In the genomic region with DNA sequence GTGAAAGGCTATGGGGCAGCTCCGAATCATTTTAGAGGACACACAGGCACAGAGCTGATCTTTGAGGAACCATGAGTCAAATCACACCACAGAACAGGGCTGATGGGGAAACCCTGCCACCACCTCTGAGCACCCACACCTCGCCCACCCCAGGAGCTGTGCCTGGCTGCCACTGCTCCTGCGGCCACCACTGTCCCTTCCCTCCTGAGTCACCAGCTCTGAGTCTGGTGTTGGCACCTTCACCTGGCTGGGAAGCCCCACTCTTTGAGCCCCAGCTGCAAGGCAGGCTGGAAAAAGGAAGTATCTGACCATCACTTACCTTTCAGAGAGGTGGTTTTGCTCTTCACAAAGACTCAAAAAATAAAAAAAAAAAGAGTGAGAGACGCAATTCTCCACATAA, we compare ENCODE assay signal across 9 cellular contexts.
DNase-seq lines count a peak whose midpoint lies in the region; ATAC-seq lines count a peak whose summit lies in the region.
"Had no signal": no experiment of that assay in that cellular context is flagged by ENCODE, and none has a peak within 500 bp of the region (broad histone marks: within the 10 kb centered on the region; RNA-seq: fewer than 3 reads in every experiment).

No MANE protein-coding gene starts in this region.

- peak overlapping the region; percentile 67 for H3K27ac Mint-ChIP-seq in dendritic cell treated with granulocyte-macrophage colony-stimulating factor and Interleukin-4, amounts not matched to agents 40 ng/mL and 50 ng/mL, for 4 days

- in situ Hi-C loops in GM23248 (cut with MboI) = no loop called here

- peaks cover 75% of the 10 kb centered on the region for H3K4me1 Mint-ChIP-seq in dendritic cell treated with granulocyte-macrophage colony-stimulating factor and Interleukin-4, amounts not matched to agents 40 ng/mL and 50 ng/mL, for 4 days (ENCODE audit: low read depth)

- H3K4me2 ChIP-seq in GM23248 (ENCODE audit: unreplicated experiment) = no peak overlapping the region

- no peaks in the 10 kb centered on the region for H3F3A ChIP-seq in GM23248 (ENCODE audit: insufficient read depth)

- H4K20me1 ChIP-seq in GM23248 (ENCODE audit: insufficient read depth) = no peaks in the 10 kb centered on the region

- no peaks in the 10 kb centered on the region for H3K9me3 Mint-ChIP-seq in dendritic cell treated with granulocyte-macrophage colony-stimulating factor and Interleukin-4, amounts not matched to agents 40 ng/mL and 50 ng/mL, for 4 days

- H3K27me3 Mint-ChIP-seq in dendritic cell treated with granulocyte-macrophage colony-stimulating factor and Interleukin-4, amounts not matched to agents 40 ng/mL and 50 ng/mL, for 4 days = no peaks in the 10 kb centered on the region

- H2AFZ ChIP-seq in GM23248 = no peak overlapping the region

- intact Hi-C loops in dendritic cell treated with granulocyte-macrophage colony-stimulating factor and Interleukin-4, amounts not matched to agents 40 ng/mL and 50 ng/mL, for 4 days (cut with micrococcal nuclease) = no loop called here

- H3K9me3 ChIP-seq in GM23248 (ENCODE audit: low read depth) = no peaks in the 10 kb centered on the region

- no peak overlapping the region for H3K4me3 Mint-ChIP-seq in dendritic cell treated with granulocyte-macrophage colony-stimulating factor and Interleukin-4, amounts not matched to agents 40 ng/mL and 50 ng/mL, for 4 days

- ATAC-seq in GM18498 (IDR thresholded peaks at IDR 0.05; ENCODE audit: unreplicated experiment) (peak; percentile 64), GM19397 (IDR thresholded peaks at IDR 0.05; ENCODE audit: unreplicated experiment) (peak; percentile 49), HG03103 (IDR thresholded peaks at IDR 0.05; ENCODE audit: low read depth, unreplicated experiment) (peak; percentile 46)

- no peaks in the 10 kb centered on the region for H3K36me3 ChIP-seq in GM23248 (ENCODE audit: low read depth)

- no peaks in the 10 kb centered on the region for H3K9me2 ChIP-seq in GM23248 (ENCODE audit: insufficient read depth)

- DNase-seq in NCI-H748 treated with DMSO at 0.1 percent for 48 hours (lab: John Stamatoyannopoulos, UW) (no peak), GF-D8 (lab: John Stamatoyannopoulos, UW) (no peak), GM23248 (no peak), SW 1271 (lab: John Stamatoyannopoulos, UW) (no peak)
- DNase-seq: NCI-H1930 had no signal

- no peaks in the 10 kb centered on the region; the same call in 1 of the 2 replicates for H3K27me3 ChIP-seq in GM23248 (replicated peaks; ENCODE audit: insufficient read depth)

- H3K79me2 ChIP-seq in GM23248 (ENCODE audit: insufficient read depth) = no peaks in the 10 kb centered on the region

- no peak overlapping the region for H3K27ac ChIP-seq in GM23248

- H3K4me1 ChIP-seq in GM23248 (ENCODE audit: insufficient read depth) = peaks cover 3% of the 10 kb centered on the region

- 80 to 83% methylated on average over 4 of the region's 4 CpGs for WGBS in GM23248 (ENCODE audit: low coverage in 1 of 2, low lambda C conversion rate in 2 of 2, missing lambda C conversion rate in 2 of 2), 2 experiments

- no peak overlapping the region for H3K9ac ChIP-seq in GM23248

- no peaks in the 10 kb centered on the region for H3K36me3 Mint-ChIP-seq in dendritic cell treated with granulocyte-macrophage colony-stimulating factor and Interleukin-4, amounts not matched to agents 40 ng/mL and 50 ng/mL, for 4 days (ENCODE audit: low read depth)

- H3K4me3 ChIP-seq in GM23248 = no peak overlapping the region
